Comparison of ENCODE assay signal across 1 cellular context in genomic region chr10:97335188-97335619, GRCh38.
TF ChIP-seq lines count a peak whose summit lies in the region.

No MANE protein-coding gene starts in this region.

TF ChIP-seq in endothelial cell of umbilical vein, 7 proteins besides CTCF, POLR2A, EP300 and RAD21:
- no peak for TF ChIP-seq EZH2 (IDR thresholded peaks at IDR 0.05; ENCODE audit: borderline replicate concordance, low read depth, low read length, severe bottlenecking)
- no peak for TF ChIP-seq JUN (IDR thresholded peaks at IDR 0.05; ENCODE audit: borderline replicate concordance, insufficient read depth, insufficient read length, low read depth)
- no peak for TF ChIP-seq POLR2AphosphoS5 (IDR thresholded peaks at IDR 0.05; ENCODE audit: insufficient read depth, low read depth, low read length)
- TF ChIP-seq GATA2 (IDR thresholded peaks at IDR 0.05; ENCODE audit: insufficient read depth, insufficient read length, low read depth, low read length): no peak
- TF ChIP-seq MAX (IDR thresholded peaks at IDR 0.05; ENCODE audit: insufficient read depth, insufficient read length): no peak
- TF ChIP-seq FOS (IDR thresholded peaks at IDR 0.05; ENCODE audit: borderline replicate concordance, insufficient read depth, low read length): no peak
- no peak for TF ChIP-seq MYC (IDR thresholded peaks at IDR 0.05; ENCODE audit: low read depth, low read length)
